In genomic region chr20:433300-433975, GRCh38 we compare ENCODE assay signal across 8 cellular contexts. TPM values are rescaled to one million over a fixed set of nuclear protein-coding genes. Genes with fewer than 3 reads are reported as not detected.
DNase-seq lines count a peak whose midpoint lies in the region; ATAC-seq and TF ChIP-seq lines count a peak whose summit lies in the region.

No MANE protein-coding gene starts in this region.

- no peak overlapping the region for H3K4me3 ChIP-seq in CD4-positive, alpha-beta memory T cell (ENCODE audit: low read length in 2 of 2)
- H3K4me3 ChIP-seq in stomach, result no peak overlapping the region

- no peak for TF ChIP-seq POLR2A in stomach (IDR thresholded peaks at IDR 0.05)

- H3K4me1 Mint-ChIP-seq in CD4-positive, alpha-beta memory T cell, result peaks cover 33 to 69% (median 43%) of the 10 kb centered on the region in 4 donors
- H3K4me1 Mint-ChIP-seq in activated T-cell treated with anti-CD3 and anti-CD28 coated beads, Interleukin-2, amount 50 U/mL, for 4 hours (ENCODE audit: low read depth), result peaks cover 60% of the 10 kb centered on the region
- H3K4me1 Mint-ChIP-seq in neural crest cell, result peaks cover 12% of the 10 kb centered on the region

- H3K9me3 Mint-ChIP-seq in CD4-positive, alpha-beta memory T cell, result no peaks in the 10 kb centered on the region
- no peaks in the 10 kb centered on the region for H3K9me3 Mint-ChIP-seq in activated T-cell treated with anti-CD3 and anti-CD28 coated beads, Interleukin-2, amount 50 U/mL, for 4 hours
- H3K9me3 Mint-ChIP-seq in neural crest cell, result no peaks in the 10 kb centered on the region

- TF ChIP-seq EP300 in stomach (IDR thresholded peaks at IDR 0.05), result no peak

- H3K27me3 Mint-ChIP-seq in CD4-positive, alpha-beta memory T cell, result no peaks in the 10 kb centered on the region
- no peaks in the 10 kb centered on the region for H3K27me3 Mint-ChIP-seq in activated T-cell treated with anti-CD3 and anti-CD28 coated beads, Interleukin-2, amount 50 U/mL, for 4 hours (ENCODE audit: low read depth)
- peaks cover 4% of the 10 kb centered on the region for H3K27me3 Mint-ChIP-seq in neural crest cell (ENCODE audit: low read depth)

- intact Hi-C loops in CD4-positive, alpha-beta memory T cell (cut with micrococcal nuclease), result no loop called here
- intact Hi-C loops in stomach (cut with DNase I; ENCODE audit: low total_unique reads), result no loop called here

- ATAC-seq in GM21367 (IDR thresholded peaks at IDR 0.05; ENCODE audit: unreplicated experiment), result peak; percentile 80
- peak; percentile 85 to 91 for ATAC-seq in activated T-cell treated with anti-CD3 and anti-CD28 coated beads, Interleukin-2, amount 50 U/mL, for 4 hours

- peaks cover 48% of the 10 kb centered on the region for H3K4me1 ChIP-seq in CD4-positive, alpha-beta memory T cell (ENCODE audit: insufficient read depth, low read length)
- H3K4me1 ChIP-seq in stomach, result peaks cover 0 to 20% (median 4%) of the 10 kb centered on the region in 4 donors

- H3K36me3 ChIP-seq in CD4-positive, alpha-beta memory T cell (ENCODE audit: insufficient read depth, low read length), result peaks cover 22% of the 10 kb centered on the region
- H3K36me3 ChIP-seq in stomach, result peaks cover 50 to 95% (median 90%) of the 10 kb centered on the region in 4 donors

- H3K4me3 Mint-ChIP-seq in CD4-positive, alpha-beta memory T cell, result peak overlapping the region in 7 of 8 donors; percentile 46 to 75 (median 67)
- peak overlapping the region; percentile 74 for H3K4me3 Mint-ChIP-seq in activated T-cell treated with anti-CD3 and anti-CD28 coated beads, Interleukin-2, amount 50 U/mL, for 4 hours
- peak overlapping the region; percentile 14 for H3K4me3 Mint-ChIP-seq in neural crest cell

- H3K27ac Mint-ChIP-seq in CD4-positive, alpha-beta memory T cell, result peak overlapping the region; percentile 66 to 93 (median 80)
- H3K27ac Mint-ChIP-seq in neural crest cell (ENCODE audit: unreplicated experiment), result peak overlapping the region; percentile 87

- peak overlapping the region; percentile 12 for H3K27ac ChIP-seq in CD4-positive, alpha-beta memory T cell (ENCODE audit: low read depth, low read length)
- H3K27ac ChIP-seq in stomach, result peak overlapping the region in 1 of 5 donors; percentile 16

- H3K9me3 ChIP-seq in CD4-positive, alpha-beta memory T cell (ENCODE audit: control insufficient read depth in 1 of 2, low read length in 2 of 2), result no peaks in the 10 kb centered on the region
- H3K9me3 ChIP-seq in stomach, result no peaks in the 10 kb centered on the region

- peaks cover 28 to 53% of the 10 kb centered on the region in 2 donors for H3K36me3 Mint-ChIP-seq in CD4-positive, alpha-beta memory T cell
- peaks cover 34% of the 10 kb centered on the region for H3K36me3 Mint-ChIP-seq in activated T-cell treated with anti-CD3 and anti-CD28 coated beads, Interleukin-2, amount 50 U/mL, for 4 hours (ENCODE audit: insufficient read depth)
- H3K36me3 Mint-ChIP-seq in neural crest cell (ENCODE audit: low read depth), result peaks cover 4% of the 10 kb centered on the region

- no peaks in the 10 kb centered on the region for H3K27me3 ChIP-seq in CD4-positive, alpha-beta memory T cell (ENCODE audit: insufficient read depth, low read length)
- H3K27me3 ChIP-seq in stomach, result no peaks in the 10 kb centered on the region

- no peak for TF ChIP-seq CTCF in neural crest cell (conservative IDR thresholded peaks at IDR 0.05)
- no peak for TF ChIP-seq CTCF in stomach (IDR thresholded peaks at IDR 0.05)

- 71 to 79% (median 73%) methylated on average over 12 of the region's 12 CpGs for WGBS in stomach, 5 donors

- CTCF ChIA-PET in CD4-positive, alpha-beta memory T cell (lab: Charles Lee; ENCODE audit: partially characterized antibody), result interaction anchor here (1.4 to 2.2 kb wide), 2 partner anchors 21 to 43 kb away, joined by 4 to 5 read pairs; no protein-coding TSS in a partner anchor

- peak; percentile 35 to 78 (median 49) for DNase-seq in CD4-positive, alpha-beta memory T cell
- peak; percentile 78 for DNase-seq in HPDE6-E6E7 (ENCODE audit: extremely low spot score)
- DNase-seq in activated T-cell treated with anti-CD3 and anti-CD28 coated beads, Interleukin-2, amount 50 U/mL, for 4 hours, result peak; percentile 77
- DNase-seq in neural crest cell (ENCODE audit: low read depth, low spot score), result no peak
- DNase-seq in GF-D8 (lab: John Stamatoyannopoulos, UW), result no peak
- DNase-seq in NCI-H1105 (lab: John Stamatoyannopoulos, UW), result no peak
- DNase-seq in stomach, result no peak

- POLR2A ChIA-PET in CD4-positive, alpha-beta memory T cell (lab: Charles Lee; ENCODE audit: partially characterized antibody), result interaction anchor here (2.2 kb wide), 1 partner anchor 52 kb away, joined by 4 read pairs; no protein-coding TSS in a partner anchor

RNA-seq across cellular contexts. Expression of gene RBCK1, which starts 25.3 kb away (rescaled TPM):
- 100 to 1,000 TPM; 109 to 118 TPM for total RNA-seq in CD4-positive, alpha-beta memory T cell
- polyA plus RNA-seq in CD4-positive, alpha-beta memory T cell, result 10 to 100 TPM; 75.2 to 84.4 TPM
- 100 to 1,000 TPM in 2 of 3 donors, 10 to 100 TPM in 1; 87.1 to 104 (median 103) TPM for total RNA-seq in activated T-cell treated with anti-CD3 and anti-CD28 coated beads, Interleukin-2, amount 50 U/mL, for 4 hours
- total RNA-seq in neural crest cell (62.4 and 65.2 TPM in 2 replicates), stomach (100 to 1,000 TPM in 3 of 5 donors, 10 to 100 TPM in 2; 30.7 to 211 (median 161) TPM)
- 100 to 1,000 TPM in 1 of 3 donors, 10 to 100 TPM in 2; 69.0 to 115 (median 81.1) TPM for polyA plus RNA-seq in stomach

RNA-seq across cellular contexts. Expression of gene TBC1D20, which starts 28.9 kb away (rescaled TPM):
- total RNA-seq in CD4-positive, alpha-beta memory T cell, result 10 to 100 TPM; 42.1 to 42.9 TPM
- polyA plus RNA-seq in CD4-positive, alpha-beta memory T cell, result 10 to 100 TPM; 19.3 to 22.8 TPM
- total RNA-seq in activated T-cell treated with anti-CD3 and anti-CD28 coated beads, Interleukin-2, amount 50 U/mL, for 4 hours, result 10 to 100 TPM; 21.2 to 25.5 (median 23.9) TPM
- total RNA-seq in neural crest cell (30.4 and 33.3 TPM in 2 replicates), stomach (10 to 100 TPM in 4 of 5 donors, 1 to 10 TPM in 1; 7.5 to 43.3 (median 25.9) TPM)
- 10 to 100 TPM; 14.4 to 24.4 (median 18.9) TPM for polyA plus RNA-seq in stomach

RNA-seq across cellular contexts. Expression of gene TRIB3, which starts 52.9 kb away (rescaled TPM):
- total RNA-seq in CD4-positive, alpha-beta memory T cell, result 1 to 10 TPM; 7.2 to 8.1 TPM
- 10 to 100 TPM in 1 of 2 donors, 1 to 10 TPM in 1; 8.7 to 12.4 TPM for polyA plus RNA-seq in CD4-positive, alpha-beta memory T cell
- 10 to 100 TPM; 34.6 to 45.2 (median 37.0) TPM for total RNA-seq in activated T-cell treated with anti-CD3 and anti-CD28 coated beads, Interleukin-2, amount 50 U/mL, for 4 hours
- total RNA-seq in neural crest cell (12.5 and 14.4 TPM in 2 replicates), stomach (10 to 100 TPM in 2 of 5 donors, 1 to 10 TPM in 3; 1.7 to 17.7 (median 3.6) TPM)
- polyA plus RNA-seq in stomach, result 10 to 100 TPM in 2 of 3 donors, 1 to 10 TPM in 1; 8.7 to 15.8 (median 12.6) TPM

Comparison
In these comparisons a context has a peak if more than half of its experiments do, and no peak if none do; other contexts are left out.
1. DNase-seq: peak in CD4-positive, alpha-beta memory T cell (5 of 5), HPDE6-E6E7 (single experiment) and activated T-cell treated with anti-CD3 and anti-CD28 coated beads, Interleukin-2, amount 50 U/mL, for 4 hours (single experiment); none in neural crest cell (single experiment), GF-D8 (single experiment), NCI-H1105 (single experiment) and stomach (single experiment).
2. H3K4me3 Mint-ChIP-seq: peak in every context shown above with its lines; median percentile 74 in activated T-cell treated with anti-CD3 and anti-CD28 coated beads, Interleukin-2, amount 50 U/mL, for 4 hours; 67 in CD4-positive, alpha-beta memory T cell; 14 in neural crest cell.